ENCODE assay signal across 16 cellular contexts in genomic region chr10:89591796-89592271, GRCh38. TPM values are rescaled to one million over a fixed set of nuclear protein-coding genes. Genes with fewer than 3 reads are reported as not detected.
DNase-seq lines count a peak whose midpoint lies in the region; ATAC-seq and TF ChIP-seq lines count a peak whose summit lies in the region.
"Had no signal": no experiment of that assay in that cellular context is flagged by ENCODE, and none has a peak within 500 bp of the region (broad histone marks: within the 10 kb centered on the region; RNA-seq: fewer than 3 reads in every experiment).

No MANE protein-coding gene starts in this region.

- 64% methylated on average over 3 of the region's 3 CpGs for WGBS in right cardiac atrium

- H3K79me2 ChIP-seq in osteoblast (ENCODE audit: insufficient read depth, low read length): no peaks in the 10 kb centered on the region

- H3K27me3 ChIP-seq in right cardiac atrium (ENCODE audit: control insufficient read depth, insufficient read depth) (no peaks in the 10 kb centered on the region), osteoblast (ENCODE audit: insufficient read depth, low read length) (no peaks in the 10 kb centered on the region), foreskin keratinocyte (no peaks in the 10 kb centered on the region)

- peak overlapping the region; percentile 0 for H2AFZ ChIP-seq in osteoblast (ENCODE audit: low read length)

- H3K4me2 ChIP-seq in osteoblast (ENCODE audit: insufficient read depth, low read length): no peak overlapping the region

- H3K27ac ChIP-seq in right cardiac atrium (ENCODE audit: low read length): peak overlapping the region; percentile 58
- H3K27ac ChIP-seq in osteoblast (ENCODE audit: low read depth, low read length): peak overlapping the region; percentile 3
- H3K27ac ChIP-seq in foreskin keratinocyte: no peak overlapping the region

- peaks cover 6% of the 10 kb centered on the region for H3K36me3 ChIP-seq in osteoblast (ENCODE audit: insufficient read depth, low read length)

- H3K4me3 ChIP-seq in cardiac fibroblast (replicated peaks in 1 of 2; ENCODE audit: low read depth in 2 of 2, low read length in 2 of 2): no peak overlapping the region
- H3K4me3 ChIP-seq in right cardiac atrium (ENCODE audit: low read length): no peak overlapping the region
- no peak overlapping the region for H3K4me3 ChIP-seq in osteoblast (ENCODE audit: insufficient read depth, low read length)

- H4K20me1 ChIP-seq in osteoblast (ENCODE audit: insufficient read depth, low read length): no peaks in the 10 kb centered on the region

- H3K4me1 ChIP-seq in right cardiac atrium (ENCODE audit: control insufficient read depth, insufficient read depth, low read length) (peaks cover 3% of the 10 kb centered on the region), osteoblast (ENCODE audit: insufficient read depth, low read length) (peaks cover 10% of the 10 kb centered on the region), foreskin keratinocyte (no peaks in the 10 kb centered on the region)

- peak; percentile 80 to 84 for ATAC-seq in right cardiac atrium
- ATAC-seq in HG03097 (IDR thresholded peaks at IDR 0.05; ENCODE audit: low FRiP score, unreplicated experiment): no peak
- ATAC-seq in foreskin keratinocyte: no peak
- ATAC-seq: natural killer cell treated with Interleukin-12 subunit alpha and Interleukin-12 subunit beta and Interleukin-15 and Interleukin-18, amount 100 ng/mL, for 72 hours had no signal

- intact Hi-C loops in right cardiac atrium (cut with DNase I): no loop called here

- H3K9me3 ChIP-seq in right cardiac atrium (ENCODE audit: control insufficient read depth, low read length): no peaks in the 10 kb centered on the region
- no peaks in the 10 kb centered on the region for H3K9me3 ChIP-seq in osteoblast (ENCODE audit: low read depth, low read length)

- peak; percentile 5 for DNase-seq in AG08396 (ENCODE audit: low spot score)
- DNase-seq in cardiac fibroblast (ENCODE audit: low read depth in 2 of 2): peak; percentile 61 to 68
- DNase-seq in right cardiac atrium: peak in 1 of 3 donors; percentile 22
- no peak for DNase-seq in osteoblast (ENCODE audit: insufficient read length, low spot score, missing footprints)
- DNase-seq in islet precursor cell: no peak
- DNase-seq in NCI-H2081 (lab: John Stamatoyannopoulos, UW): no peak
- no peak for DNase-seq in foreskin keratinocyte
- DNase-seq: activated CD4-positive, CD25-positive, alpha-beta regulatory T cell treated with anti-CD3 and anti-CD28 coated beads, Interleukin-2, amount 50 U/mL, for 72 hours; activated T-cell treated with anti-CD3 and anti-CD28 coated beads, Interleukin-2, amount 50 U/mL, for 24 hours; anterior cingulate cortex; H9; stimulated activated CD4-positive, alpha-beta T cell treated with anti-CD3 and anti-CD28 coated beads, Interleukin-15, amount 100 ng/mL, for 24 hours; T-helper 1 cell had no signal

- TF ChIP-seq CTCF in cardiac fibroblast (IDR thresholded peaks at IDR 0.05; ENCODE audit: low read depth, low read length) (no peak), osteoblast (IDR thresholded peaks at IDR 0.05; ENCODE audit: extremely low read depth, low read depth, low read length) (no peak), foreskin keratinocyte (conservative IDR thresholded peaks at IDR 0.05) (no peak)

RNA-seq across cellular contexts. Expression of gene PANK1, which starts 53.2 kb away (rescaled TPM):
- total RNA-seq in right cardiac atrium (10 to 100 TPM in 3 of 4 donors, 1 to 10 TPM in 1; 7.9 to 14.0 (median 13.1) TPM), osteoblast (5.8 and 9.7 TPM in 2 replicates), foreskin keratinocyte (6.1 and 8.4 TPM in 2 replicates)
- polyA plus RNA-seq in right cardiac atrium (5.0 TPM), foreskin keratinocyte (2.6 and 3.9 TPM in 2 replicates)

RNA-seq across cellular contexts. Expression of gene SLC16A12, which starts 56.4 kb away (rescaled TPM):
- total RNA-seq in right cardiac atrium (1 to 10 TPM; 3.3 to 7.2 (median 5.0) TPM), osteoblast (under 0.01 TPM in 2 replicates), foreskin keratinocyte (0.17 and 0.18 TPM in 2 replicates)
- polyA plus RNA-seq in right cardiac atrium (2.7 TPM), foreskin keratinocyte (0.04 and 0.07 TPM in 2 replicates)
- total RNA-seq: natural killer cell treated with Interleukin-12 subunit alpha and Interleukin-12 subunit beta and Interleukin-15 and Interleukin-18, amount 100 ng/mL, for 72 hours; OCI-LY7 had no signal

Comparison
In these comparisons a context has a peak if more than half of its experiments do, and no peak if none do; other contexts are left out.
1. DNase-seq: peak in AG08396 (single experiment) and cardiac fibroblast (2 of 2); none in osteoblast (single experiment), islet precursor cell (single experiment), NCI-H2081 (0 of 2) and foreskin keratinocyte (0 of 2).
2. ATAC-seq: peak in right cardiac atrium (2 of 2); none in HG03097 (single experiment) and foreskin keratinocyte (single experiment).